1 cellular context compared by ENCODE assay signal in genomic region chr15:82985688-82986441, GRCh38.
TF ChIP-seq lines count a peak whose summit lies in the region.

Gene RAMAC, plus strand, starts transcription at chr15:82986210. Its CDS starts 2,809 bp downstream, at chr15:82989019.

TF ChIP-seq in HepG2, 621 proteins besides CTCF, POLR2A, EP300 and RAD21 (continued from another document and continues in another):
- TF ChIP-seq SRSF1 (optimal IDR thresholded peaks at IDR 0.05; ENCODE audit: low read depth, low read length) (no peak), MED8 (CRISPR knock-in tag; IDR thresholded peaks at IDR 0.05; ENCODE audit: insufficient replicate concordance) (peak; percentile 69), KDM5A (IDR thresholded peaks at IDR 0.05; ENCODE audit: borderline replicate concordance, low read length) (peak; percentile 81), RNF2 (conservative IDR thresholded peaks at IDR 0.05; ENCODE audit: low read depth) (peak; percentile 97), SPEN (CRISPR knock-in tag; IDR thresholded peaks at IDR 0.05; ENCODE audit: low read depth) (peak; percentile 81), ZBTB4 (CRISPR knock-in tag; IDR thresholded peaks at IDR 0.05; ENCODE audit: borderline replicate concordance) (0 out of 2 replicates have a peak, but pooled peaks have one; percentile 19), ZKSCAN5 (CRISPR knock-in tag; IDR thresholded peaks at IDR 0.05) (no peak), ZNF101 (CRISPR knock-in tag; IDR thresholded peaks at IDR 0.05; ENCODE audit: borderline replicate concordance, low read depth) (no peak), TBX2 (CRISPR knock-in tag; IDR thresholded peaks at IDR 0.05; ENCODE audit: borderline replicate concordance) (peak; percentile 70; the same call in 1 of the 2 replicates), ZSCAN12 (CRISPR knock-in tag; IDR thresholded peaks at IDR 0.05) (no peak), ARID4A (CRISPR knock-in tag; IDR thresholded peaks at IDR 0.05; ENCODE audit: borderline replicate concordance) (peak; percentile 88; the same call in 1 of the 2 replicates), KDM2A (CRISPR knock-in tag; IDR thresholded peaks at IDR 0.05; ENCODE audit: borderline replicate concordance, low read depth) (peak; percentile 91; the same call in 1 of the 2 replicates), ERF (CRISPR knock-in tag; IDR thresholded peaks at IDR 0.05) (peak; percentile 78), ELF4 (CRISPR knock-in tag; IDR thresholded peaks at IDR 0.05; ENCODE audit: borderline replicate concordance) (peak; percentile 82; the same call in 1 of the 2 replicates), EEA1 (CRISPR knock-in tag; IDR thresholded peaks at IDR 0.05; ENCODE audit: borderline replicate concordance) (0 out of 2 replicates have a peak, but pooled peaks have one; percentile 35), FOXK1 (CRISPR knock-in tag; IDR thresholded peaks at IDR 0.05; ENCODE audit: borderline replicate concordance, low read depth) (no peak; the same call in 1 of the 2 replicates), SIN3A (IDR thresholded peaks at IDR 0.05; ENCODE audit: borderline replicate concordance, low read depth, low read length) (peak; percentile 75; the same call in 1 of the 2 replicates), ZNF124 (CRISPR knock-in tag; IDR thresholded peaks at IDR 0.05) (peak; percentile 73; the same call in 1 of the 2 replicates), ZNF614 (CRISPR knock-in tag; IDR thresholded peaks at IDR 0.05; ENCODE audit: borderline replicate concordance) (peak; percentile 74; the same call in 1 of the 2 replicates), ZNF784 (CRISPR knock-in tag; IDR thresholded peaks at IDR 0.05; ENCODE audit: borderline replicate concordance) (no peak), THAP11 (CRISPR knock-in tag; IDR thresholded peaks at IDR 0.05) (peak; percentile 86), ZNF556 (CRISPR knock-in tag; IDR thresholded peaks at IDR 0.05; ENCODE audit: borderline replicate concordance) (no peak), MED1 (CRISPR knock-in tag; IDR thresholded peaks at IDR 0.05) (peak; percentile 18; the same call in 1 of the 2 replicates), MYPOP (CRISPR knock-in tag; IDR thresholded peaks at IDR 0.05) (peak; percentile 84; the same call in 1 of the 2 replicates), ETV6 (CRISPR knock-in tag; conservative IDR thresholded peaks at IDR 0.05) (0 out of 2 replicates have a peak, but pooled peaks have one; percentile 51), ELF3 (CRISPR knock-in tag; IDR thresholded peaks at IDR 0.05) (peak; percentile 87), THAP9 (CRISPR knock-in tag; IDR thresholded peaks at IDR 0.05; ENCODE audit: borderline replicate concordance) (peak; percentile 82; the same call in 1 of the 2 replicates), SSRP1 (CRISPR knock-in tag; IDR thresholded peaks at IDR 0.05) (no peak), YEATS4 (CRISPR knock-in tag; IDR thresholded peaks at IDR 0.05; ENCODE audit: borderline replicate concordance) (peak; percentile 82), ZSCAN29 (CRISPR knock-in tag; conservative IDR thresholded peaks at IDR 0.05) (no peak), KMT2A (CRISPR knock-in tag; IDR thresholded peaks at IDR 0.05) (peak; percentile 70), ZBTB42 (CRISPR knock-in tag; IDR thresholded peaks at IDR 0.05) (0 out of 2 replicates have a peak, but pooled peaks have one; percentile 68), ZNF30 (CRISPR knock-in tag; IDR thresholded peaks at IDR 0.05) (peak; percentile 88), ZNF256 (CRISPR knock-in tag; conservative IDR thresholded peaks at IDR 0.05) (peak; percentile 85; the same call in 1 of the 2 replicates), ZBTB2 (CRISPR knock-in tag; IDR thresholded peaks at IDR 0.05; ENCODE audit: low read depth) (peak; percentile 70; the same call in 1 of the 2 replicates), NR0B2 (CRISPR knock-in tag; IDR thresholded peaks at IDR 0.05) (peak; percentile 88), ZFP37 (CRISPR knock-in tag; IDR thresholded peaks at IDR 0.05; ENCODE audit: borderline replicate concordance) (peak; percentile 89), ZNF749 (CRISPR knock-in tag; IDR thresholded peaks at IDR 0.05; ENCODE audit: borderline replicate concordance) (peak; percentile 87), BATF2 (CRISPR knock-in tag; IDR thresholded peaks at IDR 0.05) (0 out of 2 replicates have a peak, but pooled peaks have one; percentile 67), ZMYM3 (CRISPR knock-in tag; IDR thresholded peaks at IDR 0.05) (peak; percentile 55), CEBPG (CRISPR knock-in tag; IDR thresholded peaks at IDR 0.05) (peak; percentile 36; the same call in 1 of the 2 replicates), E2F1 (CRISPR knock-in tag; IDR thresholded peaks at IDR 0.05) (no peak), SMAD9 (CRISPR knock-in tag; IDR thresholded peaks at IDR 0.05) (peak; percentile 63; the same call in 1 of the 2 replicates), ZFP90 (CRISPR knock-in tag; IDR thresholded peaks at IDR 0.05; ENCODE audit: borderline replicate concordance) (no peak; the same call in 1 of the 2 replicates), FOXK2 (IDR thresholded peaks at IDR 0.05) (no peak)
